In the genomic region with DNA sequence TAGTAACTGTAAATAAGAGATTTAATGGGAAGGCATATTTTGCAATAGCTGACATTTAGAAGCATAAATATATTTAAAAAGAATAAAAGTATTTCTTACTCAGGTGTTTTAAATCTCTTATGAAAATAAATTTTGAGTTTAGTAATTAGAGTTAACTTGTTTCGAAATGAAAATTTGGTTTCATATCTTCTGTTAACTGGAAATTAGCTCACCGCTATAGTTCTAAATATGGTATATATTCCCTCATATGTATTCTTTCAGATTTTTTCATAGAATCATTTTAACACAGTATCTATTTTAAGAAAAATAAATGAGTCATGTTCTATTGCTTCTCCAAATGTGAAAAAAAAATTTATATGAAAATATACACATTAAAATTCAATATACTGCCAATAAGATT, we compare ENCODE assay signal across 25 cellular contexts.
"Had no signal": no experiment of that assay in that cellular context is flagged by ENCODE, and none has a peak within 500 bp of the region (broad histone marks: within the 10 kb centered on the region; RNA-seq: fewer than 3 reads in every experiment).

No MANE protein-coding gene starts in this region.

- H3K27ac ChIP-seq: colonic mucosa, esophagus squamous epithelium, gastroesophageal sphincter, hepatocyte, lower lobe of right lung, pancreas, stomach, thyroid gland, vagina had no signal

- H3K4me1 ChIP-seq: colonic mucosa, esophagus squamous epithelium, gastroesophageal sphincter, lower lobe of right lung, pancreas, stomach, thyroid gland, vagina had no signal

- H3K27me3 Mint-ChIP-seq: central memory CD8-positive, alpha-beta T cell; effector memory CD8-positive, alpha-beta T cell; memory B cell; naive thymus-derived CD4-positive, alpha-beta T cell had no signal

- H3K9me3 ChIP-seq: colonic mucosa, esophagus squamous epithelium, gastroesophageal sphincter, heart left ventricle, lower lobe of right lung, pancreas, stomach, thyroid gland, vagina had no signal

- H3K27me3 ChIP-seq: colonic mucosa, esophagus squamous epithelium, gastroesophageal sphincter, heart left ventricle, hepatocyte, pancreas, stomach, thyroid gland, vagina had no signal

- H3K36me3 Mint-ChIP-seq: memory B cell; naive thymus-derived CD4-positive, alpha-beta T cell; stimulated activated effector memory CD8-positive, alpha-beta T cell treated with anti-CD3 and anti-CD28 coated beads, Interleukin-12 subunit alpha, Interleukin-12 subunit beta, amount 100 ng/mL, for 72 hours had no signal

- H3K36me3 ChIP-seq: colonic mucosa, esophagus squamous epithelium, gastroesophageal sphincter, heart left ventricle, lower lobe of right lung, pancreas, stomach, thyroid gland, vagina had no signal

- H3K4me3 Mint-ChIP-seq: central memory CD8-positive, alpha-beta T cell; effector memory CD8-positive, alpha-beta T cell; memory B cell; naive thymus-derived CD4-positive, alpha-beta T cell; nephron; stimulated activated effector memory CD8-positive, alpha-beta T cell treated with anti-CD3 and anti-CD28 coated beads, Interleukin-12 subunit alpha, Interleukin-12 subunit beta, amount 100 ng/mL, for 72 hours had no signal

- H3K4me1 Mint-ChIP-seq: central memory CD8-positive, alpha-beta T cell; memory B cell; naive thymus-derived CD4-positive, alpha-beta T cell; stimulated activated effector memory CD8-positive, alpha-beta T cell treated with anti-CD3 and anti-CD28 coated beads, Interleukin-12 subunit alpha, Interleukin-12 subunit beta, amount 100 ng/mL, for 72 hours had no signal

- H3K4me2 ChIP-seq: hepatocyte had no signal

- H3K27ac Mint-ChIP-seq: effector memory CD8-positive, alpha-beta T cell; memory B cell; naive thymus-derived CD4-positive, alpha-beta T cell; nephron; stimulated activated effector memory CD8-positive, alpha-beta T cell treated with anti-CD3 and anti-CD28 coated beads, Interleukin-12 subunit alpha, Interleukin-12 subunit beta, amount 100 ng/mL, for 72 hours had no signal

- FAIRE-seq: endometrium, islet of Langerhans, pancreas had no signal

- H3K9me3 Mint-ChIP-seq: central memory CD8-positive, alpha-beta T cell; effector memory CD8-positive, alpha-beta T cell; memory B cell; nephron; stimulated activated effector memory CD8-positive, alpha-beta T cell treated with anti-CD3 and anti-CD28 coated beads, Interleukin-12 subunit alpha, Interleukin-12 subunit beta, amount 100 ng/mL, for 72 hours had no signal

- DNase-seq: colonic mucosa; effector memory CD8-positive, alpha-beta T cell; erythroblast; esophagus squamous epithelium; kidney glomerular epithelial cell; lower lobe of right lung; midbrain; naive thymus-derived CD4-positive, alpha-beta T cell; nucleus accumbens; pancreas; stimulated activated CD4-positive, alpha-beta T cell treated with anti-CD3 and anti-CD28 coated beads, Interleukin-2, amount 100 ng/mL, for 24 hours; stimulated activated CD4-positive, alpha-beta T cell treated with anti-CD3 and anti-CD28 coated beads, Interleukin-4, amount 100 ng/mL, for 24 hours; stimulated activated naive CD4-positive, alpha-beta T cell treated with Interleukin-2 at 50 U/mL for 16 hours; stomach had no signal

- H3K79me2 ChIP-seq: hepatocyte had no signal

- H2AFZ ChIP-seq: hepatocyte had no signal

- H3K4me3 ChIP-seq: colonic mucosa, esophagus squamous epithelium, gastroesophageal sphincter, heart left ventricle, hepatocyte, lower lobe of right lung, pancreas, stomach, thyroid gland, vagina had no signal

- ATAC-seq: effector memory CD8-positive, alpha-beta T cell; naive thymus-derived CD4-positive, alpha-beta T cell; stimulated activated effector memory CD8-positive, alpha-beta T cell treated with anti-CD3 and anti-CD28 coated beads, Interleukin-12 subunit alpha, Interleukin-12 subunit beta, amount 100 ng/mL, for 72 hours had no signal
